ENCODE assay signal across 21 cellular contexts in the genomic region with DNA sequence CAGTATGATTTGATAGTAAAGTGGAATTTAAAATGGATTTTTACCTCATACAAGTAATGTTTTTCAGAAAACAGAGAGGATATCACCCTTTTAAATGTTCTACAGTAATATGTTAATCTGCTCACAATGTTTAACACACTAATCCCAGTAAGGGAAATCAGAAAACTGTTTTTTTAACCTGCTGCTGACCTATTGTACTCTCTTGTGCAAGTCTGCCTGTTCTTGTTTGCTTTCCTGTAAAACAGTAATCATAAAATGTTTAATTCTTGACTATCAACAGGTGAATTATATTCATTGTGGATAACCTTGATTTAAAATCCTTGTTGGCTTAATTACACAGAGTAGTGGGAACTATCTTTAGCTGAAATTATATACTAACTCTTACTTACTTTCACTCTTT.
DNase-seq lines count a peak whose midpoint lies in the region; ATAC-seq, FAIRE-seq and TF ChIP-seq lines count a peak whose summit lies in the region.
"Had no signal": no experiment of that assay in that cellular context is flagged by ENCODE, and none has a peak within 500 bp of the region (broad histone marks: within the 10 kb centered on the region; RNA-seq: fewer than 3 reads in every experiment).

No MANE protein-coding gene starts in this region.

- DNase-seq in HCEC 1CT (peak; percentile 27), brain microvascular endothelial cell (peak; percentile 22), glomerular endothelial cell (ENCODE audit: extremely low read depth, low read depth, low spot score) (peak; percentile 23), osteocyte (ENCODE audit: extremely low spot score, unreplicated experiment) (no peak), GM19239 (ENCODE audit: insufficient read length, low spot score) (no peak), A172 (ENCODE audit: low spot score) (no peak), superior temporal gyrus (ENCODE audit: extremely low spot score) (no peak)
- DNase-seq: activated CD4-positive, alpha-beta T cell treated with anti-CD3 and anti-CD28 coated beads for 36 hours; activated CD8-positive, alpha-beta memory T cell treated with anti-CD3 and anti-CD28 coated beads, Interleukin-2, amount 50 U/mL, for 4 hours; activated naive CD4-positive, alpha-beta T cell treated with Interleukin-2 at 50 U/mL for 16 hours; CD4-positive, alpha-beta memory T cell; effector CD4-positive, alpha-beta T cell; NCI-H2029; NCI-H510A treated with DMSO at 0.1 percent for 48 hours; SHP77 treated with DMSO at 0.1 percent for 48 hours; stimulated activated naive B cell treated with anti-CD40 and anti-IgM and Interleukin-4, amounts not matched to agents 10 μg/mL and 1 μg/mL and 100 μg/mL, for 72 hours; T-helper 2 cell had no signal

- H3K9me3 Mint-ChIP-seq in osteocyte (ENCODE audit: unreplicated experiment): no peaks in the 10 kb centered on the region
- H3K9me3 Mint-ChIP-seq: brain; stimulated activated naive B cell treated with anti-CD40 and anti-IgM and Interleukin-4, amounts not matched to agents 10 μg/mL and 1 μg/mL and 100 μg/mL, for 72 hours had no signal

- no peak overlapping the region for H3K4me3 ChIP-seq in brain microvascular endothelial cell (ENCODE audit: low read depth, low read length)
- H3K4me3 ChIP-seq: gastroesophageal sphincter had no signal

- ATAC-seq in HG03175 (IDR thresholded peaks at IDR 0.05; ENCODE audit: unreplicated experiment): no peak
- ATAC-seq: activated CD4-positive, alpha-beta T cell treated with anti-CD3 and anti-CD28 coated beads for 36 hours; gastroesophageal sphincter; stimulated activated naive B cell treated with anti-CD40 and anti-IgM and Interleukin-4, amounts not matched to agents 10 μg/mL and 1 μg/mL and 100 μg/mL, for 72 hours had no signal

- peak overlapping the region; percentile 28 for H3K4me3 Mint-ChIP-seq in osteocyte (ENCODE audit: unreplicated experiment)
- H3K4me3 Mint-ChIP-seq: activated CD4-positive, alpha-beta T cell treated with anti-CD3 and anti-CD28 coated beads for 36 hours; brain; CD4-positive, alpha-beta memory T cell; stimulated activated naive B cell treated with anti-CD40 and anti-IgM and Interleukin-4, amounts not matched to agents 10 μg/mL and 1 μg/mL and 100 μg/mL, for 72 hours had no signal

- in situ Hi-C loops in brain microvascular endothelial cell (cut with HindIII; ENCODE audit: low pct_ligation_motif_present, low sequenced_read_pairs): no loop called here

- no peaks in the 10 kb centered on the region for H3K36me3 ChIP-seq in brain microvascular endothelial cell (replicated peaks)
- H3K36me3 ChIP-seq: gastroesophageal sphincter, neutrophil had no signal

- no peaks in the 10 kb centered on the region for H3K27me3 ChIP-seq in brain microvascular endothelial cell (replicated peaks)
- H3K27me3 ChIP-seq: gastroesophageal sphincter, neutrophil had no signal

- H3K27me3 Mint-ChIP-seq in osteocyte (ENCODE audit: unreplicated experiment): no peaks in the 10 kb centered on the region
- H3K27me3 Mint-ChIP-seq: activated CD4-positive, alpha-beta T cell treated with anti-CD3 and anti-CD28 coated beads for 36 hours; brain; CD4-positive, alpha-beta memory T cell; stimulated activated naive B cell treated with anti-CD40 and anti-IgM and Interleukin-4, amounts not matched to agents 10 μg/mL and 1 μg/mL and 100 μg/mL, for 72 hours had no signal

- peaks cover 41% of the 10 kb centered on the region for H3K4me1 Mint-ChIP-seq in osteocyte (ENCODE audit: unreplicated experiment)
- H3K4me1 Mint-ChIP-seq: activated CD4-positive, alpha-beta T cell treated with anti-CD3 and anti-CD28 coated beads for 36 hours; CD4-positive, alpha-beta memory T cell; stimulated activated naive B cell treated with anti-CD40 and anti-IgM and Interleukin-4, amounts not matched to agents 10 μg/mL and 1 μg/mL and 100 μg/mL, for 72 hours had no signal

- H3K27ac ChIP-seq in brain microvascular endothelial cell: peak overlapping the region; percentile 0
- H3K27ac ChIP-seq: neutrophil had no signal

- FAIRE-seq in GM19239 (lab: Jason Lieb, UNC): no peak

- no peaks in the 10 kb centered on the region for H3K36me3 Mint-ChIP-seq in osteocyte (ENCODE audit: unreplicated experiment)
- H3K36me3 Mint-ChIP-seq: brain; CD4-positive, alpha-beta memory T cell; stimulated activated naive B cell treated with anti-CD40 and anti-IgM and Interleukin-4, amounts not matched to agents 10 μg/mL and 1 μg/mL and 100 μg/mL, for 72 hours had no signal

- TF ChIP-seq CTCF in brain microvascular endothelial cell (IDR thresholded peaks at IDR 0.05; ENCODE audit: low read depth, low read length, missing control alignments) (no peak), osteocyte (IDR thresholded peaks at IDR 0.05) (no peak)

- peak overlapping the region; percentile 88 for H3K27ac Mint-ChIP-seq in osteocyte (ENCODE audit: unreplicated experiment)
- H3K27ac Mint-ChIP-seq: activated CD4-positive, alpha-beta T cell treated with anti-CD3 and anti-CD28 coated beads for 36 hours; brain; CD4-positive, alpha-beta memory T cell; stimulated activated naive B cell treated with anti-CD40 and anti-IgM and Interleukin-4, amounts not matched to agents 10 μg/mL and 1 μg/mL and 100 μg/mL, for 72 hours had no signal

Comparison
In these comparisons a context has a peak if more than half of its experiments do, and no peak if none do; other contexts are left out.
1. DNase-seq: peak in HCEC 1CT (single experiment), brain microvascular endothelial cell (single experiment) and glomerular endothelial cell (single experiment); none in osteocyte (single experiment), GM19239 (single experiment), A172 (single experiment) and superior temporal gyrus (single experiment).